10 cellular contexts compared by ENCODE assay signal in genomic region chr4:138835833-138836521, GRCh38.
DNase-seq lines count a peak whose midpoint lies in the region; TF ChIP-seq lines count a peak whose summit lies in the region.
"Had no signal": no experiment of that assay in that cellular context is flagged by ENCODE, and none has a peak within 500 bp of the region (broad histone marks: within the 10 kb centered on the region; RNA-seq: fewer than 3 reads in every experiment).

No MANE protein-coding gene starts in this region.

- no peak overlapping the region for H3K4me3 ChIP-seq in esophagus muscularis mucosa
- H3K4me3 ChIP-seq in osteoblast (ENCODE audit: insufficient read depth, low read length), result no peak overlapping the region
- H3K4me3 ChIP-seq in CD8-positive, alpha-beta memory T cell (ENCODE audit: low read length), result no peak overlapping the region

- H3K27ac ChIP-seq in esophagus muscularis mucosa (replicated peaks in 1 of 4) (no peak overlapping the region), osteoblast (ENCODE audit: low read depth, low read length) (no peak overlapping the region), H9 (ENCODE audit: insufficient read length, low read depth, low read length) (no peak overlapping the region)
- H3K27ac ChIP-seq in CD8-positive, alpha-beta memory T cell (ENCODE audit: low read depth, low read length), result no peak overlapping the region

- DNase-seq in HFFc6 (peak; percentile 24), NCI-H2081 treated with DMSO at 0.1 percent for 48 hours (lab: John Stamatoyannopoulos, UW) (peak; percentile 89), esophagus muscularis mucosa (ENCODE audit: extremely low spot score) (peak; percentile 55), osteoblast (ENCODE audit: insufficient read length, low spot score, missing footprints) (no peak), globus pallidus (ENCODE audit: low spot score) (no peak), H9 (no peak)
- no peak for DNase-seq in CD8-positive, alpha-beta memory T cell
- DNase-seq in stimulated activated CD4-positive, alpha-beta T cell treated with anti-CD3 and anti-CD28 coated beads, Interleukin-4, amount 100 ng/mL, for 4 hours, result no peak
- DNase-seq: Kasumi-1 had no signal

- no peak overlapping the region for H2BK20ac ChIP-seq in H9 (ENCODE audit: low read depth, low read length, poor library complexity, severe bottlenecking)

- H3K27me3 ChIP-seq in esophagus muscularis mucosa (no peaks in the 10 kb centered on the region), osteoblast (ENCODE audit: insufficient read depth, low read length) (peaks cover 20% of the 10 kb centered on the region), H9 (ENCODE audit: insufficient read depth, low read length) (no peaks in the 10 kb centered on the region)
- H3K27me3 ChIP-seq in CD8-positive, alpha-beta memory T cell (ENCODE audit: insufficient read depth, low read length, poor library complexity, severe bottlenecking), result no peaks in the 10 kb centered on the region

- H2AFZ ChIP-seq in osteoblast (ENCODE audit: low read length) (no peak overlapping the region), H9 (ENCODE audit: low read length) (no peak overlapping the region)

- H4K91ac ChIP-seq in H9 (ENCODE audit: insufficient read length, low read depth, low read length), result no peak overlapping the region

- H3K18ac ChIP-seq in H9 (ENCODE audit: insufficient read length, low read depth, low read length), result no peak overlapping the region

- H3K27ac Mint-ChIP-seq in HFFc6 (no peak overlapping the region), H9 (no peak overlapping the region)
- no peak overlapping the region for H3K27ac Mint-ChIP-seq in CD8-positive, alpha-beta memory T cell
- H3K27ac Mint-ChIP-seq: T-helper 1 cell treated with Interleukin-12 subunit alpha and Interleukin-12 subunit beta and Interleukin-4 antibody, amounts not matched to agents 30 μg/mL and 1 μg/mL, for 36 hours had no signal

- no peak overlapping the region for H2BK15ac ChIP-seq in H9 (ENCODE audit: low read depth, low read length)

- no peak overlapping the region for H2BK12ac ChIP-seq in H9 (ENCODE audit: insufficient read length, low read depth, low read length)

- no peaks in the 10 kb centered on the region for H3K23me2 ChIP-seq in H9 (ENCODE audit: insufficient read length, low read depth, low read length, poor library complexity, severe bottlenecking)

- no peak overlapping the region for H2BK120ac ChIP-seq in H9 (ENCODE audit: low read depth, low read length, poor library complexity, severe bottlenecking)

- 80% methylated on average over 9 of the region's 9 CpGs for WGBS in esophagus muscularis mucosa
- no CpG with 5 or more reads among the region's 9 CpGs for WGBS in H9 (ENCODE audit: extremely low coverage, insufficient read length, low lambda C conversion rate)

- H3K4me1 ChIP-seq in esophagus muscularis mucosa, result no peaks in the 10 kb centered on the region
- no peaks in the 10 kb centered on the region for H3K4me1 ChIP-seq in osteoblast (ENCODE audit: insufficient read depth, low read length)
- no peaks in the 10 kb centered on the region for H3K4me1 ChIP-seq in CD8-positive, alpha-beta memory T cell (ENCODE audit: insufficient read depth, low read length)
- no peaks in the 10 kb centered on the region for H3K4me1 ChIP-seq in H9 (ENCODE audit: insufficient read depth, low read length)

- CTCF ChIA-PET in CD8-positive, alpha-beta memory T cell (lab: Charles Lee), result no interaction called here

- H4K20me1 ChIP-seq in osteoblast (ENCODE audit: insufficient read depth, low read length) (no peaks in the 10 kb centered on the region), H9 (ENCODE audit: control insufficient read depth, insufficient read depth, insufficient read length) (no peaks in the 10 kb centered on the region)

- H3K79me1 ChIP-seq in H9 (ENCODE audit: insufficient read depth, low read depth, low read length, poor library complexity, severe bottlenecking), result no peaks in the 10 kb centered on the region

- H2BK5ac ChIP-seq in H9 (ENCODE audit: insufficient read length, low read length), result no peak overlapping the region

- H3T11ph ChIP-seq in H9 (ENCODE audit: low read length), result no peak overlapping the region

- H3K9ac ChIP-seq in H9 (ENCODE audit: extremely low read depth, insufficient read length, low read length), result no peak overlapping the region

- H4K5ac ChIP-seq in H9 (ENCODE audit: insufficient read length, low read depth, low read length), result no peak overlapping the region

- H2AK5ac ChIP-seq in H9 (ENCODE audit: insufficient read length, low read length), result no peak overlapping the region

- intact Hi-C loops in esophagus muscularis mucosa (cut with DNase I), result no loop called here

- H3K4me2 ChIP-seq in osteoblast (ENCODE audit: insufficient read depth, low read length), result no peak overlapping the region
- no peak overlapping the region for H3K4me2 ChIP-seq in H9 (ENCODE audit: insufficient read depth, insufficient read length, low read length)

- no peak overlapping the region for H3K14ac ChIP-seq in H9 (ENCODE audit: insufficient read depth, low read length)

- H3K4ac ChIP-seq in H9 (ENCODE audit: low read depth, low read length), result no peak overlapping the region

- no peak for TF ChIP-seq EP300 in esophagus muscularis mucosa (IDR thresholded peaks at IDR 0.05)

- H3K27me3 Mint-ChIP-seq in HFFc6 (ENCODE audit: insufficient read depth) (peaks cover 31% of the 10 kb centered on the region), H9 (ENCODE audit: low read depth) (no peaks in the 10 kb centered on the region)
- peaks cover 6 to 8% of the 10 kb centered on the region in 2 donors for H3K27me3 Mint-ChIP-seq in CD8-positive, alpha-beta memory T cell

- H3K23ac ChIP-seq in H9 (ENCODE audit: insufficient read length, low read depth, low read length), result no peak overlapping the region

- no peaks in the 10 kb centered on the region for H3K4me1 Mint-ChIP-seq in HFFc6 (ENCODE audit: low read depth)
- H3K4me1 Mint-ChIP-seq in CD8-positive, alpha-beta memory T cell, result no peaks in the 10 kb centered on the region
- H3K4me1 Mint-ChIP-seq in H9, result peaks cover 0 to 7% of the 10 kb centered on the region in 2 experiments; a peak in 1 of 4 replicates

- POLR2A ChIA-PET in CD8-positive, alpha-beta memory T cell (lab: Charles Lee), result no interaction called here

- H3K36me3 ChIP-seq in esophagus muscularis mucosa (no peaks in the 10 kb centered on the region), osteoblast (ENCODE audit: insufficient read depth, low read length) (no peaks in the 10 kb centered on the region)
- H3K36me3 ChIP-seq in CD8-positive, alpha-beta memory T cell (ENCODE audit: insufficient read depth, low read length), result no peaks in the 10 kb centered on the region

- H3K36me3 Mint-ChIP-seq in HFFc6 (ENCODE audit: low read depth) (no peaks in the 10 kb centered on the region), H9 (ENCODE audit: insufficient read depth in 1 of 3, low read depth in 3 of 3) (peaks cover 0 to 1% (median 0%) of the 10 kb centered on the region in 3 experiments; a peak in 1 of 7 replicates)
- H3K36me3 Mint-ChIP-seq in CD8-positive, alpha-beta memory T cell, result no peaks in the 10 kb centered on the region

- H3K4me3 Mint-ChIP-seq in HFFc6 (no peak overlapping the region), H9 (no peak overlapping the region)
- no peak overlapping the region for H3K4me3 Mint-ChIP-seq in CD8-positive, alpha-beta memory T cell
- H3K4me3 Mint-ChIP-seq: T-helper 1 cell treated with Interleukin-12 subunit alpha and Interleukin-12 subunit beta and Interleukin-4 antibody, amounts not matched to agents 30 μg/mL and 1 μg/mL, for 36 hours had no signal

- no peaks in the 10 kb centered on the region for H3K9me3 Mint-ChIP-seq in HFFc6
- H3K9me3 Mint-ChIP-seq in CD8-positive, alpha-beta memory T cell, result peaks cover 0 to 3% (median 0%) of the 10 kb centered on the region in 5 donors
- H3K9me3 Mint-ChIP-seq in H9, result no peaks in the 10 kb centered on the region; a peak in 1 of 5 replicates
- H3K9me3 Mint-ChIP-seq: T-helper 1 cell treated with Interleukin-12 subunit alpha and Interleukin-12 subunit beta and Interleukin-4 antibody, amounts not matched to agents 30 μg/mL and 1 μg/mL, for 36 hours had no signal

- H3K79me2 ChIP-seq in osteoblast (ENCODE audit: insufficient read depth, low read length) (no peaks in the 10 kb centered on the region), H9 (ENCODE audit: insufficient read depth, low read length) (no peaks in the 10 kb centered on the region)

- no peak overlapping the region for H3K56ac ChIP-seq in H9 (ENCODE audit: insufficient read length, low read depth, low read length)

- no peak for TF ChIP-seq POLR2A in esophagus muscularis mucosa (IDR thresholded peaks at IDR 0.05; ENCODE audit: low read depth)

- H3K9me3 ChIP-seq in esophagus muscularis mucosa (no peaks in the 10 kb centered on the region), osteoblast (ENCODE audit: low read depth, low read length) (no peaks in the 10 kb centered on the region), H9 (ENCODE audit: control insufficient read depth, low read depth, low read length) (no peaks in the 10 kb centered on the region)
- no peaks in the 10 kb centered on the region for H3K9me3 ChIP-seq in CD8-positive, alpha-beta memory T cell (ENCODE audit: low read length)

- TF ChIP-seq CTCF in HFFc6 (IDR thresholded peaks at IDR 0.05) (peak; percentile 52), esophagus muscularis mucosa (IDR thresholded peaks at IDR 0.05) (no peak), osteoblast (IDR thresholded peaks at IDR 0.05; ENCODE audit: extremely low read depth, low read depth, low read length) (peak; percentile 36), H9 (conservative IDR thresholded peaks at IDR 0.05) (no peak)

- no peak overlapping the region for H4K8ac ChIP-seq in H9 (replicated peaks; ENCODE audit: insufficient read length, low read depth, low read length)

Comparison
In these comparisons a context has a peak if more than half of its experiments do, and no peak if none do; other contexts are left out.
1. DNase-seq: peak in HFFc6 (single experiment), NCI-H2081 treated with DMSO at 0.1 percent for 48 hours (single experiment) and esophagus muscularis mucosa (single experiment); none in osteoblast (single experiment), globus pallidus (single experiment), CD8-positive, alpha-beta memory T cell (0 of 5), stimulated activated CD4-positive, alpha-beta T cell treated with anti-CD3 and anti-CD28 coated beads, Interleukin-4, amount 100 ng/mL, for 4 hours (0 of 2) and H9 (single experiment).
2. CTCF ChIP-seq: peak in HFFc6 (single experiment) and osteoblast (single experiment); none in esophagus muscularis mucosa (0 of 3) and H9 (single experiment).